ENCODE assay signal across 1 cellular context in genomic region chr16:77236063-77236511, GRCh38.
A peak's percentile ranks its signal among the peaks of the same experiment; 100 is the strongest.
TF ChIP-seq lines count a peak whose summit lies in the region.

No MANE protein-coding gene starts in this region.

TF ChIP-seq in K562, 482 proteins besides CTCF, POLR2A, EP300 and RAD21 (continued from another document and continues in another):
- no peak for TF ChIP-seq PRDM10 (IDR thresholded peaks at IDR 0.05; ENCODE audit: partially characterized antibody)
- TF ChIP-seq ZNF830 (CRISPR knock-in tag; IDR thresholded peaks at IDR 0.05) = no peak
- peak; percentile 94 for TF ChIP-seq STAG1 (CRISPR knock-in tag; IDR thresholded peaks at IDR 0.05; ENCODE audit: borderline replicate concordance)
- TF ChIP-seq CREB5 (CRISPR knock-in tag; IDR thresholded peaks at IDR 0.05) = no peak
- no peak for TF ChIP-seq ZNF354B (CRISPR knock-in tag; IDR thresholded peaks at IDR 0.05)
- no peak for TF ChIP-seq ZNF695 (CRISPR knock-in tag; IDR thresholded peaks at IDR 0.05)
- no peak for TF ChIP-seq ZNF444 (CRISPR knock-in tag; IDR thresholded peaks at IDR 0.05)
- TF ChIP-seq PYGO2 (tag; IDR thresholded peaks at IDR 0.05) = no peak
- TF ChIP-seq CCNT2 (IDR thresholded peaks at IDR 0.05; ENCODE audit: borderline replicate concordance, extremely low read depth, insufficient read length, low read depth, low read length) = no peak
- TF ChIP-seq PHB (CRISPR knock-in tag; IDR thresholded peaks at IDR 0.05) = no peak
- TF ChIP-seq GABPA (tag; conservative IDR thresholded peaks at IDR 0.05; ENCODE audit: low read depth) = no peak
- no peak for TF ChIP-seq SMARCA5 (IDR thresholded peaks at IDR 0.05)
- no peak for TF ChIP-seq FOXJ3 (CRISPR knock-in tag; IDR thresholded peaks at IDR 0.05)
- TF ChIP-seq ELF2 (CRISPR knock-in tag; IDR thresholded peaks at IDR 0.05) = no peak
- no peak for TF ChIP-seq SMARCA4 (IDR thresholded peaks at IDR 0.05)
- TF ChIP-seq ARID2 (IDR thresholded peaks at IDR 0.05) = peak; percentile 97
- no peak for TF ChIP-seq ZNF212 (CRISPR knock-in tag; IDR thresholded peaks at IDR 0.05)
- no peak for TF ChIP-seq EHMT2 (IDR thresholded peaks at IDR 0.05)
- no peak for TF ChIP-seq NR3C1 (CRISPR knock-in tag; IDR thresholded peaks at IDR 0.05)
- no peak for TF ChIP-seq NR2C1 (IDR thresholded peaks at IDR 0.05)
- no peak for TF ChIP-seq NR2C1 (tag; IDR thresholded peaks at IDR 0.05)
- TF ChIP-seq TBL1XR1 (IDR thresholded peaks at IDR 0.05; ENCODE audit: low read length in 2 of 2) = 0 out of 4 replicates have a peak, but pooled peaks of 1 of the 2 experiments have one; percentile 47
- no peak for TF ChIP-seq FOS (IDR thresholded peaks at IDR 0.05; ENCODE audit: extremely low read depth, insufficient read length)
- no peak for TF ChIP-seq IRF2 (CRISPR knock-in tag; IDR thresholded peaks at IDR 0.05)
- peak; percentile 88 for TF ChIP-seq CC2D1A (IDR thresholded peaks at IDR 0.05)
- 0 out of 2 replicates have a peak, but pooled peaks have one; percentile 27 for TF ChIP-seq SP1 (CRISPR knock-in tag; IDR thresholded peaks at IDR 0.05)
- TF ChIP-seq MEF2D (tag; conservative IDR thresholded peaks at IDR 0.05; ENCODE audit: low read depth) = no peak
- no peak for TF ChIP-seq AFF1 (IDR thresholded peaks at IDR 0.05; ENCODE audit: low read depth in 1 of 2, partially characterized antibody in 2 of 2)
- no peak for TF ChIP-seq DDX20 (tag; IDR thresholded peaks at IDR 0.05; ENCODE audit: low read depth)
- peak; percentile 73 for TF ChIP-seq TFAP4 (CRISPR knock-in tag; IDR thresholded peaks at IDR 0.05; ENCODE audit: borderline replicate concordance)
- TF ChIP-seq NONO (IDR thresholded peaks at IDR 0.05; ENCODE audit: low read depth in 2 of 2, low read length in 1 of 2) = 0 out of 4 replicates have a peak, but pooled peaks of 1 of the 2 experiments have one; percentile 28
- peak; percentile 27; the same call in 1 of the 2 replicates for TF ChIP-seq L3MBTL2 (IDR thresholded peaks at IDR 0.05)
- no peak for TF ChIP-seq RBM15 (IDR thresholded peaks at IDR 0.05; ENCODE audit: insufficient read depth, low read length)
- TF ChIP-seq ZNF384 (IDR thresholded peaks at IDR 0.05; ENCODE audit: low read depth, low read length) = 0 out of 2 replicates have a peak, but pooled peaks have one; percentile 32
- TF ChIP-seq ZMIZ1 (IDR thresholded peaks at IDR 0.05; ENCODE audit: low read depth in 2 of 2, low read length in 2 of 2) = 0 out of 4 replicates have a peak, but pooled peaks of 1 of the 2 experiments have one; percentile 40
- TF ChIP-seq MYC (IDR thresholded peaks at IDR 0.05; ENCODE audit: low read depth, low read length) = peak; percentile 38; the same call in 1 of the 2 replicates
- TF ChIP-seq MYC (CRISPR knock-in tag; IDR thresholded peaks at IDR 0.05; ENCODE audit: borderline replicate concordance, low read depth) = no peak
- TF ChIP-seq JUNB (CRISPR knock-in tag; conservative IDR thresholded peaks at IDR 0.05) = no peak
- no peak for TF ChIP-seq FOXA1 (IDR thresholded peaks at IDR 0.05; ENCODE audit: borderline replicate concordance)
- TF ChIP-seq CREBBP (IDR thresholded peaks at IDR 0.05; ENCODE audit: low read depth, low read length) = no peak
- no peak for TF ChIP-seq SIN3B (IDR thresholded peaks at IDR 0.05; ENCODE audit: low read depth)
- no peak for TF ChIP-seq HMGN3 (IDR thresholded peaks at IDR 0.05; ENCODE audit: borderline replicate concordance, extremely low read depth, insufficient read length, low read depth, low read length)
- TF ChIP-seq MIER1 (IDR thresholded peaks at IDR 0.05; ENCODE audit: low read depth) = no peak
- peak; percentile 100 for TF ChIP-seq SMC3 (conservative IDR thresholded peaks at IDR 0.05; ENCODE audit: insufficient read depth, low read depth, low read length)
- no peak for TF ChIP-seq ETS1 (conservative IDR thresholded peaks at IDR 0.05; ENCODE audit: control insufficient read depth, low read depth, low read length)
- TF ChIP-seq CBFB (CRISPR knock-in tag; IDR thresholded peaks at IDR 0.05) = no peak
- TF ChIP-seq GTF2B (IDR thresholded peaks at IDR 0.05; ENCODE audit: extremely low read depth, insufficient read length) = no peak
- peak in 1 of 2 experiments; percentile 44; a peak in 2 of 4 replicates for TF ChIP-seq MAZ (CRISPR knock-in tag; conservative IDR thresholded peaks at IDR 0.05 in 1 of 2, IDR thresholded peaks at IDR 0.05 in 1 of 2)
- no peak for TF ChIP-seq ZNF197 (CRISPR knock-in tag; IDR thresholded peaks at IDR 0.05; ENCODE audit: low read depth)
- TF ChIP-seq YBX1 (IDR thresholded peaks at IDR 0.05) = no peak
- no peak for TF ChIP-seq MCM2 (IDR thresholded peaks at IDR 0.05; ENCODE audit: low read depth)
- TF ChIP-seq ATF4 (CRISPR knock-in tag; IDR thresholded peaks at IDR 0.05) = no peak
- TF ChIP-seq GATAD2B (IDR thresholded peaks at IDR 0.05; ENCODE audit: borderline replicate concordance) = no peak
- peak; percentile 29; the same call in 1 of the 2 replicates for TF ChIP-seq HCFC1 (IDR thresholded peaks at IDR 0.05; ENCODE audit: low read depth, low read length)
- TF ChIP-seq RUNX1 (IDR thresholded peaks at IDR 0.05; ENCODE audit: low read depth) = no peak
